ENCODE assay signal across 9 cellular contexts in genomic region chr16:50395763-50396710, GRCh38.
DNase-seq lines count a peak whose midpoint lies in the region; ATAC-seq lines count a peak whose summit lies in the region.
"Had no signal": no experiment of that assay in that cellular context is flagged by ENCODE, and none has a peak within 500 bp of the region (broad histone marks: within the 10 kb centered on the region; RNA-seq: fewer than 3 reads in every experiment).

No MANE protein-coding gene starts in this region.

- H3K27me3 Mint-ChIP-seq in effector memory CD8-positive, alpha-beta T cell, result peaks cover 0 to 4% of the 10 kb centered on the region in 2 donors
- H3K27me3 Mint-ChIP-seq in stimulated activated naive CD8-positive, alpha-beta T cell treated with anti-CD3 and anti-CD28 coated beads, Interleukin-15, amount 100 ng/mL, for 72 hours, result no peaks in the 10 kb centered on the region

- no peak for ATAC-seq in effector memory CD8-positive, alpha-beta T cell (replicated peaks)
- ATAC-seq in HG03571 (IDR thresholded peaks at IDR 0.05; ENCODE audit: unreplicated experiment) (no peak), HG03280 (IDR thresholded peaks at IDR 0.05; ENCODE audit: unreplicated experiment) (no peak)
- ATAC-seq in stimulated activated naive CD8-positive, alpha-beta T cell treated with anti-CD3 and anti-CD28 coated beads, Interleukin-15, amount 100 ng/mL, for 72 hours, result no peak

- H3K9me3 Mint-ChIP-seq in effector memory CD8-positive, alpha-beta T cell, result no peaks in the 10 kb centered on the region
- H3K9me3 Mint-ChIP-seq in stimulated activated naive CD8-positive, alpha-beta T cell treated with anti-CD3 and anti-CD28 coated beads, Interleukin-15, amount 100 ng/mL, for 72 hours, result no peaks in the 10 kb centered on the region

- no peak overlapping the region for H3K4me3 Mint-ChIP-seq in effector memory CD8-positive, alpha-beta T cell
- H3K4me3 Mint-ChIP-seq in stimulated activated naive CD8-positive, alpha-beta T cell treated with anti-CD3 and anti-CD28 coated beads, Interleukin-15, amount 100 ng/mL, for 72 hours, result peak overlapping the region in 1 of 2 donors; percentile 22

- DNase-seq in stimulated activated CD4-positive, alpha-beta T cell treated with anti-CD3 and anti-CD28 coated beads, Interleukin-4, amount 100 ng/mL, for 1 hour, result peak; percentile 13
- DNase-seq in stimulated activated CD4-positive, alpha-beta T cell treated with anti-CD3 and anti-CD28 coated beads, Interleukin-4, amount 100 ng/mL, for 24 hours, result no peak
- peak; percentile 78 for DNase-seq in OCI-M1 (lab: John Stamatoyannopoulos, UW)
- DNase-seq in effector memory CD8-positive, alpha-beta T cell, result no peak
- DNase-seq in stimulated activated naive CD8-positive, alpha-beta T cell treated with anti-CD3 and anti-CD28 coated beads, Interleukin-15, amount 100 ng/mL, for 72 hours, result no peak
- no peak for DNase-seq in NCI-H1105 (lab: John Stamatoyannopoulos, UW)
- DNase-seq: amniotic stem cell had no signal

- peak overlapping the region; percentile 0 to 50 for H3K27ac Mint-ChIP-seq in effector memory CD8-positive, alpha-beta T cell
- H3K27ac Mint-ChIP-seq in stimulated activated naive CD8-positive, alpha-beta T cell treated with anti-CD3 and anti-CD28 coated beads, Interleukin-15, amount 100 ng/mL, for 72 hours, result peak overlapping the region in 1 of 2 donors; percentile 59

- H3K36me3 Mint-ChIP-seq in effector memory CD8-positive, alpha-beta T cell (ENCODE audit: insufficient read depth), result no peaks in the 10 kb centered on the region

- H3K4me1 Mint-ChIP-seq in effector memory CD8-positive, alpha-beta T cell (ENCODE audit: low read depth in 2 of 2), result peaks cover 11 to 15% of the 10 kb centered on the region in 2 donors
- peaks cover 10% of the 10 kb centered on the region for H3K4me1 Mint-ChIP-seq in stimulated activated naive CD8-positive, alpha-beta T cell treated with anti-CD3 and anti-CD28 coated beads, Interleukin-15, amount 100 ng/mL, for 72 hours

Comparison
In these comparisons a context has a peak if more than half of its experiments do, and no peak if none do; other contexts are left out.
1. DNase-seq: peak in stimulated activated CD4-positive, alpha-beta T cell treated with anti-CD3 and anti-CD28 coated beads, Interleukin-4, amount 100 ng/mL, for 1 hour (single experiment) and OCI-M1 (single experiment); none in stimulated activated CD4-positive, alpha-beta T cell treated with anti-CD3 and anti-CD28 coated beads, Interleukin-4, amount 100 ng/mL, for 24 hours (single experiment), effector memory CD8-positive, alpha-beta T cell (0 of 3), stimulated activated naive CD8-positive, alpha-beta T cell treated with anti-CD3 and anti-CD28 coated beads, Interleukin-15, amount 100 ng/mL, for 72 hours (0 of 2) and NCI-H1105 (single experiment).